In genomic region chr2:80573167-80573566, GRCh38 we compare ENCODE assay signal across 34 cellular contexts.
DNase-seq lines count a peak whose midpoint lies in the region; ATAC-seq, FAIRE-seq and TF ChIP-seq lines count a peak whose summit lies in the region.
"Had no signal": no experiment of that assay in that cellular context is flagged by ENCODE, and none has a peak within 500 bp of the region (broad histone marks: within the 10 kb centered on the region; RNA-seq: fewer than 3 reads in every experiment).

No MANE protein-coding gene starts in this region.

- H3K4me3 Mint-ChIP-seq in nephron progenitor cell = no peak overlapping the region
- H3K4me3 Mint-ChIP-seq: B cell; CD14-positive monocyte; CD4-positive, alpha-beta memory T cell; CD4-positive, alpha-beta T cell; CD4-positive, CD25-positive, alpha-beta regulatory T cell; CD8-positive, alpha-beta memory T cell; CD8-positive, alpha-beta T cell had no signal

- H3K4me2 ChIP-seq in HepG2 (ENCODE audit: low read depth, low read length) (no peak overlapping the region), A549 (no peak overlapping the region), IMR-90 (ENCODE audit: low read depth, low read length) (no peak overlapping the region), K562 (ENCODE audit: insufficient read depth, low read length) (no peak overlapping the region), osteoblast (ENCODE audit: insufficient read depth, low read length) (no peak overlapping the region)
- H3K4me2 ChIP-seq: BLaER1 had no signal

- H3K27ac ChIP-seq in HepG2 (ENCODE audit: extremely low read length, insufficient read depth, low read length) (no peak overlapping the region), right lobe of liver (no peak overlapping the region), A549 (no peak overlapping the region), IMR-90 (ENCODE audit: insufficient read depth, low read length) (no peak overlapping the region), K562 (ENCODE audit: extremely low read depth, low read depth, low read length) (no peak overlapping the region), osteoblast (ENCODE audit: low read depth, low read length) (no peak overlapping the region)
- H3K27ac ChIP-seq: 22Rv1; BLaER1; BLaER1 treated with 17β-estradiol and CSF1 and Interleukin-3, amounts not matched to agents 10 nM and 100 nM; C4-2B had no signal

- H4K20me1 ChIP-seq in HepG2 (ENCODE audit: insufficient read depth, low read length) (no peaks in the 10 kb centered on the region), IMR-90 (ENCODE audit: insufficient read depth, low read length) (no peaks in the 10 kb centered on the region), K562 (replicated peaks; ENCODE audit: control insufficient read depth, insufficient read depth, low read length) (no peaks in the 10 kb centered on the region), osteoblast (ENCODE audit: insufficient read depth, low read length) (no peaks in the 10 kb centered on the region)
- H4K20me1 ChIP-seq: BLaER1; BLaER1 treated with 17β-estradiol and CSF1 and Interleukin-3, amounts not matched to agents 10 nM and 100 nM had no signal

- H3K9me1 ChIP-seq in IMR-90 (ENCODE audit: insufficient read depth, low read length) = no peaks in the 10 kb centered on the region
- H3K9me1 ChIP-seq in K562 (ENCODE audit: control insufficient read depth, insufficient read depth, low read length) = no peaks in the 10 kb centered on the region

- BruUV-seq in HepG2 (replicated peaks; lab: Mats Ljungman, UMichigan) (no TSS peak), IMR-90 (replicated peaks; lab: Mats Ljungman, UMichigan) (no TSS peak), K562 (replicated peaks; lab: Mats Ljungman, UMichigan) (no TSS peak)

- no peak for ATAC-seq in HepG2
- ATAC-seq in right lobe of liver = no peak
- no peak for ATAC-seq in A549
- no peak for ATAC-seq in IMR-90 (ENCODE audit: low read depth)
- no peak for ATAC-seq in K562
- ATAC-seq: CD8-positive, alpha-beta T cell had no signal

- POLR2A ChIA-PET in HepG2 (lab: Yijun Ruan, JAX) = no interaction called here
- POLR2A ChIA-PET in A549 (lab: Yijun Ruan, JAX) = no interaction called here
- POLR2A ChIA-PET in IMR-90 (lab: Charles Lee; ENCODE audit: unreplicated experiment) = no interaction called here
- POLR2A ChIA-PET in K562 (lab: Yijun Ruan, JAX) = no interaction called here

- no peak for TF ChIP-seq EP300 in HepG2 (IDR thresholded peaks at IDR 0.05; ENCODE audit: low read depth in 2 of 2, low read length in 2 of 2)
- no peak for TF ChIP-seq EP300 in HepG2 (CRISPR knock-in tag; IDR thresholded peaks at IDR 0.05; ENCODE audit: borderline replicate concordance)
- no peak for TF ChIP-seq EP300 in A549 (IDR thresholded peaks at IDR 0.05)
- TF ChIP-seq EP300 in K562 (IDR thresholded peaks at IDR 0.05; ENCODE audit: low read length) = no peak

- H3K18ac ChIP-seq in IMR-90 (ENCODE audit: low read depth, low read length) = no peak overlapping the region

- no peaks in the 10 kb centered on the region for H3K79me2 ChIP-seq in HepG2 (ENCODE audit: insufficient read depth, low read length)
- H3K79me2 ChIP-seq in K562 (ENCODE audit: control insufficient read depth, insufficient read depth, low read length) = no peaks in the 10 kb centered on the region
- H3K79me2 ChIP-seq in osteoblast (ENCODE audit: insufficient read depth, low read length) = no peaks in the 10 kb centered on the region

- no peak overlapping the region for H2BK20ac ChIP-seq in IMR-90 (ENCODE audit: low read depth, low read length)

- H3K36me3 ChIP-seq in HepG2 (replicated peaks in 1 of 2; ENCODE audit: control insufficient read depth in 1 of 2, insufficient read depth in 2 of 2, low read length in 2 of 2) (no peaks in the 10 kb centered on the region), right lobe of liver (no peaks in the 10 kb centered on the region), IMR-90 (ENCODE audit: control insufficient read depth, insufficient read depth, low read length) (no peaks in the 10 kb centered on the region), K562 (ENCODE audit: control insufficient read depth, insufficient read depth, low read length) (no peaks in the 10 kb centered on the region), osteoblast (ENCODE audit: insufficient read depth, low read length) (no peaks in the 10 kb centered on the region)
- H3K36me3 ChIP-seq: BE2C; BLaER1; BLaER1 treated with 17β-estradiol and CSF1 and Interleukin-3, amounts not matched to agents 10 nM and 100 nM had no signal

- no peak overlapping the region for H2BK120ac ChIP-seq in IMR-90 (ENCODE audit: low read depth, low read length)

- no peaks in the 10 kb centered on the region for H3K4me1 ChIP-seq in HepG2 (ENCODE audit: insufficient read depth, low read length)
- H3K4me1 ChIP-seq in right lobe of liver = no peaks in the 10 kb centered on the region
- H3K4me1 ChIP-seq in A549 = no peaks in the 10 kb centered on the region
- no peaks in the 10 kb centered on the region for H3K4me1 ChIP-seq in IMR-90 (ENCODE audit: control insufficient read depth, insufficient read depth, low read length)
- no peaks in the 10 kb centered on the region for H3K4me1 ChIP-seq in K562 (replicated peaks in 1 of 2; ENCODE audit: control insufficient read depth in 2 of 2, insufficient read depth in 2 of 2, low read length in 2 of 2)
- no peaks in the 10 kb centered on the region for H3K4me1 ChIP-seq in osteoblast (ENCODE audit: insufficient read depth, low read length)
- H3K4me1 ChIP-seq: BE2C, BLaER1, Caco-2 had no signal

- intact Hi-C loops in HepG2 (cut with micrococcal nuclease; ENCODE audit: unreplicated experiment) (no loop called here), right lobe of liver (cut with DNase I) (no loop called here), IMR-90 (cut with micrococcal nuclease) (no loop called here), K562 (cut with micrococcal nuclease) (no loop called here)

- H2BK5ac ChIP-seq in IMR-90 (ENCODE audit: low read depth, low read length, poor library complexity, severe bottlenecking) = no peak overlapping the region

- no peak for TF ChIP-seq POLR2A in HepG2 (IDR thresholded peaks at IDR 0.05; ENCODE audit: insufficient read depth in 1 of 2, low read depth in 2 of 2, low read length in 2 of 2)
- no peak for TF ChIP-seq POLR2A in right lobe of liver (IDR thresholded peaks at IDR 0.05)
- TF ChIP-seq POLR2A in A549 (IDR thresholded peaks at IDR 0.05; ENCODE audit: low read length) = no peak
- TF ChIP-seq POLR2A in IMR-90 (IDR thresholded peaks at IDR 0.05; ENCODE audit: low read depth, low read length) = no peak
- TF ChIP-seq POLR2A in K562 (conservative IDR thresholded peaks at IDR 0.05) = no peak

- H3K79me1 ChIP-seq in IMR-90 (ENCODE audit: low read depth in 1 of 2, low read length in 2 of 2) = no peaks in the 10 kb centered on the region

- no peak overlapping the region for H2AK9ac ChIP-seq in IMR-90 (replicated peaks; ENCODE audit: low read depth, low read length, poor library complexity)

- H3K23ac ChIP-seq in IMR-90 (ENCODE audit: low read depth, low read length) = no peak overlapping the region

- H3K27me3 ChIP-seq in HepG2 (ENCODE audit: control insufficient read depth in 1 of 2, insufficient read depth in 2 of 2, low read length in 2 of 2) (no peaks in the 10 kb centered on the region), right lobe of liver (no peaks in the 10 kb centered on the region), IMR-90 (ENCODE audit: control insufficient read depth, insufficient read depth, low read length) (no peaks in the 10 kb centered on the region), K562 (ENCODE audit: control insufficient read depth in 2 of 2, insufficient read depth in 2 of 2, low read length in 2 of 2) (no peaks in the 10 kb centered on the region), osteoblast (ENCODE audit: insufficient read depth, low read length) (no peaks in the 10 kb centered on the region)
- H3K27me3 ChIP-seq: BE2C; BLaER1; BLaER1 treated with 17β-estradiol and CSF1 and Interleukin-3, amounts not matched to agents 10 nM and 100 nM had no signal

- 38% methylated on average over 6 of the region's 6 CpGs for WGBS in HepG2 (ENCODE audit: low lambda C conversion rate)
- 59% methylated on average over 6 of the region's 6 CpGs for WGBS in right lobe of liver (ENCODE audit: insufficient coverage, low coverage, low lambda C conversion rate, missing lambda C conversion rate)
- WGBS in A549 (ENCODE audit: missing lambda C conversion rate) = 15% methylated on average over 6 of the region's 6 CpGs
- WGBS in IMR-90 (ENCODE audit: extremely low coverage in 2 of 2, insufficient read length in 1 of 2), 2 experiments = no CpG with 5 or more reads among the region's 6 CpGs
- WGBS in K562 (ENCODE audit: insufficient coverage, low coverage, missing lambda C conversion rate) = 0% methylated on average over 6 of the region's 6 CpGs

- no peak overlapping the region for H3K9ac ChIP-seq in HepG2 (ENCODE audit: insufficient read depth, low read depth, low read length)
- H3K9ac ChIP-seq in IMR-90 (ENCODE audit: low read depth, low read length) = no peak overlapping the region
- no peak overlapping the region for H3K9ac ChIP-seq in K562 (ENCODE audit: insufficient read depth in 1 of 2, low read depth in 2 of 2, low read length in 2 of 2)
- H3K9ac ChIP-seq: BLaER1; BLaER1 treated with 17β-estradiol and CSF1 and Interleukin-3, amounts not matched to agents 10 nM and 100 nM had no signal

- no peak overlapping the region for H4K8ac ChIP-seq in IMR-90 (ENCODE audit: low read depth in 2 of 2, low read length in 2 of 2)

- no peak overlapping the region for H2AK5ac ChIP-seq in IMR-90 (ENCODE audit: low read depth, low read length)

- no peaks in the 10 kb centered on the region for H3K4me1 Mint-ChIP-seq in nephron progenitor cell
- H3K4me1 Mint-ChIP-seq: B cell; CD14-positive monocyte; CD4-positive, alpha-beta memory T cell; CD4-positive, CD25-positive, alpha-beta regulatory T cell; CD8-positive, alpha-beta memory T cell had no signal

- H4K91ac ChIP-seq in IMR-90 (ENCODE audit: insufficient read depth, low read depth, low read length) = no peak overlapping the region

- no peaks in the 10 kb centered on the region for H3K36me3 Mint-ChIP-seq in nephron progenitor cell (ENCODE audit: low read depth)
- H3K36me3 Mint-ChIP-seq: CD14-positive monocyte; CD4-positive, alpha-beta memory T cell; CD4-positive, CD25-positive, alpha-beta regulatory T cell; CD8-positive, alpha-beta T cell had no signal

- no peak for TF ChIP-seq RAD21 in HepG2 (CRISPR knock-in tag; IDR thresholded peaks at IDR 0.05)
- no peak for TF ChIP-seq RAD21 in A549 (conservative IDR thresholded peaks at IDR 0.05 in 1 of 2, IDR thresholded peaks at IDR 0.05 in 1 of 2)
- TF ChIP-seq RAD21 in IMR-90 (IDR thresholded peaks at IDR 0.05; ENCODE audit: low read length) = no peak
- TF ChIP-seq RAD21 in K562 (CRISPR knock-in tag; conservative IDR thresholded peaks at IDR 0.05 in 1 of 2, IDR thresholded peaks at IDR 0.05 in 1 of 2) = no peak

- TF ChIP-seq CTCF in HepG2 (CRISPR knock-in tag; IDR thresholded peaks at IDR 0.05) (no peak), right lobe of liver (IDR thresholded peaks at IDR 0.05) (no peak), A549 (IDR thresholded peaks at IDR 0.05) (no peak), IMR-90 (conservative IDR thresholded peaks at IDR 0.05; ENCODE audit: low read depth, low read length) (no peak), K562 (IDR thresholded peaks at IDR 0.05 in 2 of 3, conservative IDR thresholded peaks at IDR 0.05 in 1 of 3; ENCODE audit: insufficient read depth in 2 of 3, low read depth in 1 of 3, low read length in 3 of 3) (no peak), nephron progenitor cell (IDR thresholded peaks at IDR 0.05) (no peak), osteoblast (IDR thresholded peaks at IDR 0.05; ENCODE audit: extremely low read depth, low read depth, low read length) (no peak)

- H3K27me3 Mint-ChIP-seq in nephron progenitor cell (ENCODE audit: low read depth, poor library complexity) = peaks cover 4% of the 10 kb centered on the region
- H3K27me3 Mint-ChIP-seq: B cell; CD4-positive, alpha-beta memory T cell; CD4-positive, alpha-beta T cell; CD4-positive, CD25-positive, alpha-beta regulatory T cell; CD8-positive, alpha-beta memory T cell had no signal

- FAIRE-seq in HepG2 (lab: Jason Lieb, UNC) (no peak), A549 (lab: Jason Lieb, UNC) (no peak), K562 (lab: Jason Lieb, UNC) (no peak)
- FAIRE-seq: A204.1, D721Med had no signal

- dilution Hi-C loops in IMR-90 (cut with HindIII; ENCODE audit: low sequenced_read_pairs, unreplicated experiment) = no loop called here

- H4K5ac ChIP-seq in IMR-90 (ENCODE audit: low read depth, low read length) = no peak overlapping the region

- H3K4ac ChIP-seq in IMR-90 (ENCODE audit: low read depth, low read length) = no peak overlapping the region

- H2BK15ac ChIP-seq in IMR-90 (ENCODE audit: low read depth, low read length) = no peak overlapping the region

- no peak overlapping the region for H2AFZ ChIP-seq in HepG2 (ENCODE audit: low read length)
- H2AFZ ChIP-seq in IMR-90 (replicated peaks; ENCODE audit: low read length, poor library complexity) = no peak overlapping the region
- no peak overlapping the region for H2AFZ ChIP-seq in K562 (ENCODE audit: low read depth, low read length)
- H2AFZ ChIP-seq in osteoblast (ENCODE audit: low read length) = no peak overlapping the region

- no peak for DNase-seq in HepG2 (ENCODE audit: low spot score)
- DNase-seq in right lobe of liver = no peak
- DNase-seq in A549 (ENCODE audit: low read depth in 1 of 2, low spot score in 1 of 2) = no peak
- DNase-seq in IMR-90 = no peak
- DNase-seq in K562 (ENCODE audit: extremely low read depth in 1 of 4, low spot score in 3 of 4) = no peak
- DNase-seq in nephron progenitor cell = no peak
- DNase-seq in osteoblast (ENCODE audit: insufficient read length, low spot score, missing footprints) = no peak
- no peak for DNase-seq in NCI-H1417 (lab: John Stamatoyannopoulos, UW)
- DNase-seq: 8988T; ACHN; AML-193; BE2C; C1 segment of cervical spinal cord; Caco-2; Calu3; CD4-positive, alpha-beta memory T cell; CD4-positive, alpha-beta T cell; CD4-positive, CD25-positive, alpha-beta regulatory T cell; CD8-positive, alpha-beta memory T cell; CD8-positive, alpha-beta T cell; COR-L47; DMS 273 treated with DMSO at 0.1 percent for 48 hours; DMS153; DMS53; DND-41; EL had no signal

- H3K9me3 Mint-ChIP-seq in nephron progenitor cell = no peaks in the 10 kb centered on the region

- H3K27ac Mint-ChIP-seq in nephron progenitor cell = no peak overlapping the region
- H3K27ac Mint-ChIP-seq: B cell; CD14-positive monocyte; CD4-positive, alpha-beta memory T cell; CD4-positive, alpha-beta T cell; CD4-positive, CD25-positive, alpha-beta regulatory T cell; CD8-positive, alpha-beta memory T cell; CD8-positive, alpha-beta T cell had no signal

- no peak overlapping the region for H3K14ac ChIP-seq in IMR-90 (replicated peaks; ENCODE audit: low read depth, low read length)

- in situ Hi-C loops in HepG2 (cut with HindIII; ENCODE audit: extremely low pct_ligation_motif_present, low pct_unique_long_range_greater_than_20kb) = no loop called here
- in situ Hi-C loops in IMR-90 (cut with MboI; ENCODE audit: low sequenced_read_pairs) = no loop called here
- in situ Hi-C loops in K562 (cut with MboI) = no loop called here

- H3K9me3 ChIP-seq in HepG2 (ENCODE audit: low read length) (peaks cover 70% of the 10 kb centered on the region), right lobe of liver (no peaks in the 10 kb centered on the region), A549 (peaks cover 4% of the 10 kb centered on the region; the same call in 1 of the 3 replicates), IMR-90 (ENCODE audit: control insufficient read depth, insufficient read depth, low read length) (peaks cover 2% of the 10 kb centered on the region; the same call in 1 of the 2 replicates), K562 (replicated peaks; ENCODE audit: control insufficient read depth, insufficient read depth, low read depth, low read length) (no peaks in the 10 kb centered on the region), osteoblast (ENCODE audit: low read depth, low read length) (peaks cover 4% of the 10 kb centered on the region)
- H3K9me3 ChIP-seq: BE2C; BLaER1; BLaER1 treated with 17β-estradiol and CSF1 and Interleukin-3, amounts not matched to agents 10 nM and 100 nM; Caco-2 had no signal

- CTCF ChIA-PET in HepG2 (lab: Yijun Ruan, JAX; ENCODE audit: low intra/inter-chr PET ratio, low total read pairs) = no interaction called here
- CTCF ChIA-PET in A549 (lab: Yijun Ruan, JAX) = no interaction called here
- CTCF ChIA-PET in IMR-90 (lab: Yijun Ruan, JAX) = no interaction called here
- CTCF ChIA-PET in K562 (lab: Yijun Ruan, JAX; ENCODE audit: low intra/inter-chr PET ratio) = no interaction called here

- H3K4me3 ChIP-seq in HepG2 (replicated peaks in 1 of 3; ENCODE audit: insufficient read depth in 1 of 3, low read depth in 2 of 3, low read length in 3 of 3) (no peak overlapping the region), right lobe of liver (no peak overlapping the region), A549 (no peak overlapping the region), IMR-90 (ENCODE audit: insufficient read depth, low read depth, low read length) (no peak overlapping the region), K562 (no peak overlapping the region), osteoblast (ENCODE audit: insufficient read depth, low read length) (no peak overlapping the region)
- H3K4me3 ChIP-seq: BLaER1; BLaER1 treated with 17β-estradiol and CSF1 and Interleukin-3, amounts not matched to agents 10 nM and 100 nM had no signal

- no peak overlapping the region for H3K56ac ChIP-seq in IMR-90 (ENCODE audit: extremely low read depth, insufficient read depth, low read length)

Comparison
In these comparisons a context has a peak if more than half of its experiments do, and no peak if none do; other contexts are left out.
1. Of the 241 proteins assayed by ChIP-seq in both HepG2 and K562: peak only in HepG2: MAFF; only in K562: none; in both: none; in neither: 239; mixed calls (peak in some experiments, not most) for 1.